In genomic region chr7:156947120-156947843, GRCh38 we compare ENCODE assay signal across 14 cellular contexts. TPM values are rescaled to one million over a fixed set of nuclear protein-coding genes. Genes with fewer than 3 reads are reported as not detected.
DNase-seq lines count a peak whose midpoint lies in the region; ATAC-seq and TF ChIP-seq lines count a peak whose summit lies in the region.
"Had no signal": no experiment of that assay in that cellular context is flagged by ENCODE, and none has a peak within 500 bp of the region (broad histone marks: within the 10 kb centered on the region; RNA-seq: fewer than 3 reads in every experiment).

No MANE protein-coding gene starts in this region.

- H3K23ac ChIP-seq in mesendoderm (ENCODE audit: low read length) = no peak overlapping the region

- H3K4me1 ChIP-seq in parathyroid adenoma = peaks cover 9% of the 10 kb centered on the region
- peaks cover 2 to 8% of the 10 kb centered on the region in 2 donors for H3K4me1 ChIP-seq in aorta (ENCODE audit: control insufficient read depth in 1 of 2, insufficient read depth in 2 of 2, low read length in 2 of 2)
- no peaks in the 10 kb centered on the region for H3K4me1 ChIP-seq in mesendoderm (ENCODE audit: control insufficient read depth, low read depth, low read length)

- no peak for ATAC-seq in aorta (ENCODE audit: low FRiP score)
- no peak for ATAC-seq in stimulated activated effector memory CD8-positive, alpha-beta T cell treated with anti-CD3 and anti-CD28 coated beads, Interleukin-12 subunit alpha, Interleukin-12 subunit beta, amount 100 ng/mL, for 72 hours
- ATAC-seq: heart right ventricle, left lobe of liver had no signal

- H3K4me3 ChIP-seq in parathyroid adenoma (ENCODE audit: low read depth, low read length) = no peak overlapping the region
- no peak overlapping the region for H3K4me3 ChIP-seq in aorta (ENCODE audit: low read length in 2 of 2)
- no peak overlapping the region for H3K4me3 ChIP-seq in mesendoderm (ENCODE audit: low read length)
- H3K4me3 ChIP-seq: heart right ventricle, Peyer's patch, vagina had no signal

- H3K27me3 ChIP-seq in parathyroid adenoma (ENCODE audit: control insufficient read depth, insufficient read depth, low read length) = no peaks in the 10 kb centered on the region
- H3K27me3 ChIP-seq in aorta (ENCODE audit: control insufficient read depth in 1 of 2, insufficient read depth in 2 of 2, low read length in 1 of 2) = no peaks in the 10 kb centered on the region
- H3K27me3 ChIP-seq in mesendoderm (ENCODE audit: insufficient read depth, low read length, poor library complexity) = no peaks in the 10 kb centered on the region
- H3K27me3 ChIP-seq: vagina had no signal

- no peak for TF ChIP-seq CTCF in chondrocyte (IDR thresholded peaks at IDR 0.05)
- no peak for TF ChIP-seq CTCF in parathyroid adenoma (IDR thresholded peaks at IDR 0.05)

- no peak overlapping the region for H3K18ac ChIP-seq in mesendoderm (ENCODE audit: low read length)

- no peaks in the 10 kb centered on the region for H3K36me3 ChIP-seq in parathyroid adenoma (ENCODE audit: control insufficient read depth, insufficient read depth, low read length)
- H3K36me3 ChIP-seq in aorta (ENCODE audit: control insufficient read depth in 1 of 2, insufficient read depth in 2 of 2, low read length in 1 of 2) = no peaks in the 10 kb centered on the region
- no peaks in the 10 kb centered on the region for H3K36me3 ChIP-seq in mesendoderm (ENCODE audit: control insufficient read depth, insufficient read depth, low read length)
- H3K36me3 ChIP-seq: Peyer's patch had no signal

- WGBS in aorta, 2 donors = 43 to 47% methylated on average over 11 to 12 of the region's 12 CpGs
- no CpG with 5 or more reads among the region's 12 CpGs for WGBS in mesendoderm (ENCODE audit: extremely low coverage, insufficient coverage, low lambda C conversion rate)

- DNase-seq in activated CD4-positive, alpha-beta memory T cell treated with anti-CD3 and anti-CD28 coated beads, Interleukin-2, amount 10 ng/mL, durations not matched to agents 7 days and 5 days = no peak
- DNase-seq in activated CD4-positive, alpha-beta memory T cell treated with anti-CD3 and anti-CD28 coated beads for 36 hours = no peak
- DNase-seq in NCI-H1417 treated with DMSO at 0.1 percent for 48 hours (lab: John Stamatoyannopoulos, UW) = peak; percentile 60
- DNase-seq in chondrocyte (ENCODE audit: low spot score) = no peak
- no peak for DNase-seq in aorta
- no peak for DNase-seq in stimulated activated effector memory CD8-positive, alpha-beta T cell treated with anti-CD3 and anti-CD28 coated beads, Interleukin-12 subunit alpha, Interleukin-12 subunit beta, amount 100 ng/mL, for 72 hours (ENCODE audit: low spot score in 2 of 2)
- DNase-seq in mesendoderm = no peak
- DNase-seq: heart right ventricle; HFFc6; stimulated activated CD4-positive, alpha-beta T cell treated with anti-CD3 and anti-CD28 coated beads, Interleukin-15, amount 100 ng/mL, for 24 hours had no signal

- H2BK5ac ChIP-seq in mesendoderm (ENCODE audit: low read length) = no peak overlapping the region

- H4K5ac ChIP-seq in mesendoderm (ENCODE audit: low read length) = no peak overlapping the region

- no peak overlapping the region for H4K8ac ChIP-seq in mesendoderm (ENCODE audit: low read depth, low read length)

- H3K27ac Mint-ChIP-seq in activated CD4-positive, alpha-beta memory T cell treated with anti-CD3 and anti-CD28 coated beads, Interleukin-2, amount 10 ng/mL, durations not matched to agents 7 days and 5 days = no peak overlapping the region
- H3K27ac Mint-ChIP-seq in activated CD4-positive, alpha-beta memory T cell treated with anti-CD3 and anti-CD28 coated beads for 36 hours = no peak overlapping the region
- no peak overlapping the region for H3K27ac Mint-ChIP-seq in chondrocyte (ENCODE audit: unreplicated experiment)
- no peak overlapping the region for H3K27ac Mint-ChIP-seq in stimulated activated effector memory CD8-positive, alpha-beta T cell treated with anti-CD3 and anti-CD28 coated beads, Interleukin-12 subunit alpha, Interleukin-12 subunit beta, amount 100 ng/mL, for 72 hours
- H3K27ac Mint-ChIP-seq: HFFc6 had no signal

- CTCF ChIA-PET in activated CD4-positive, alpha-beta memory T cell treated with anti-CD3 and anti-CD28 coated beads, Interleukin-2, amount 10 ng/mL, durations not matched to agents 7 days and 5 days (lab: Charles Lee) = interaction anchor here (0.5 to 3.0 kb wide), 4 partner anchors 20 to 54 kb away, joined by 3 to 25 read pairs (median 4); partner anchors contain the start of gene LMBR1
- CTCF ChIA-PET in activated CD4-positive, alpha-beta memory T cell treated with anti-CD3 and anti-CD28 coated beads for 36 hours (lab: Charles Lee) = interaction anchor here (0.8 kb wide), 1 partner anchor 528 kb away, joined by 3 read pairs; no protein-coding TSS in a partner anchor

- no peak overlapping the region for H2BK15ac ChIP-seq in mesendoderm (replicated peaks; ENCODE audit: low read depth)

- H3K27me3 Mint-ChIP-seq in activated CD4-positive, alpha-beta memory T cell treated with anti-CD3 and anti-CD28 coated beads, Interleukin-2, amount 10 ng/mL, durations not matched to agents 7 days and 5 days = peaks cover 43% of the 10 kb centered on the region
- H3K27me3 Mint-ChIP-seq in activated CD4-positive, alpha-beta memory T cell treated with anti-CD3 and anti-CD28 coated beads for 36 hours = peaks cover 30% of the 10 kb centered on the region
- peaks cover 23% of the 10 kb centered on the region for H3K27me3 Mint-ChIP-seq in chondrocyte (ENCODE audit: low read depth)

- H3K4me1 Mint-ChIP-seq in activated CD4-positive, alpha-beta memory T cell treated with anti-CD3 and anti-CD28 coated beads, Interleukin-2, amount 10 ng/mL, durations not matched to agents 7 days and 5 days = peaks cover 26% of the 10 kb centered on the region
- H3K4me1 Mint-ChIP-seq in activated CD4-positive, alpha-beta memory T cell treated with anti-CD3 and anti-CD28 coated beads for 36 hours (ENCODE audit: low read depth) = peaks cover 19% of the 10 kb centered on the region
- H3K4me1 Mint-ChIP-seq in chondrocyte (ENCODE audit: low read depth) = peaks cover 30% of the 10 kb centered on the region
- peaks cover 24% of the 10 kb centered on the region for H3K4me1 Mint-ChIP-seq in stimulated activated effector memory CD8-positive, alpha-beta T cell treated with anti-CD3 and anti-CD28 coated beads, Interleukin-12 subunit alpha, Interleukin-12 subunit beta, amount 100 ng/mL, for 72 hours

- no peaks in the 10 kb centered on the region for H3K9me3 Mint-ChIP-seq in activated CD4-positive, alpha-beta memory T cell treated with anti-CD3 and anti-CD28 coated beads, Interleukin-2, amount 10 ng/mL, durations not matched to agents 7 days and 5 days
- H3K9me3 Mint-ChIP-seq in activated CD4-positive, alpha-beta memory T cell treated with anti-CD3 and anti-CD28 coated beads for 36 hours = no peaks in the 10 kb centered on the region
- no peaks in the 10 kb centered on the region for H3K9me3 Mint-ChIP-seq in chondrocyte (ENCODE audit: low read depth)
- H3K9me3 Mint-ChIP-seq in stimulated activated effector memory CD8-positive, alpha-beta T cell treated with anti-CD3 and anti-CD28 coated beads, Interleukin-12 subunit alpha, Interleukin-12 subunit beta, amount 100 ng/mL, for 72 hours = no peaks in the 10 kb centered on the region
- H3K9me3 Mint-ChIP-seq: HFFc6 had no signal

- H2AK5ac ChIP-seq in mesendoderm (ENCODE audit: low read length) = no peak overlapping the region

- H2AFZ ChIP-seq in parathyroid adenoma = peak overlapping the region; percentile 39

- H3K79me2 ChIP-seq in parathyroid adenoma (peaks cover 18% of the 10 kb centered on the region), mesendoderm (ENCODE audit: control insufficient read depth, insufficient read depth, low read length) (peaks cover 25% of the 10 kb centered on the region)

- H3K9ac ChIP-seq in parathyroid adenoma (no peak overlapping the region), mesendoderm (ENCODE audit: low read length) (no peak overlapping the region)

- H3K56ac ChIP-seq in mesendoderm (ENCODE audit: low read length) = no peak overlapping the region

- H3K4ac ChIP-seq in mesendoderm (ENCODE audit: low read depth, low read length) = no peak overlapping the region

- H3K4me2 ChIP-seq in parathyroid adenoma (ENCODE audit: low read length) = no peak overlapping the region
- H3K4me2 ChIP-seq in mesendoderm (ENCODE audit: low read length) = no peak overlapping the region

- intact Hi-C loops in activated CD4-positive, alpha-beta memory T cell treated with anti-CD3 and anti-CD28 coated beads for 36 hours (cut with micrococcal nuclease) = loop anchor here (5.0 kb wide), 1 partner anchor 190 kb away; the partner anchor contains the start of gene UBE3C
- intact Hi-C loops in aorta (cut with DNase I) = loop anchor here (5.0 to 10.0 kb wide), 3 partner anchors 55 to 325 kb away; partner anchors contain the start of genes UBE3C (in 2 of the 2) and LMBR1 (in 1 of the 2)

- H3K4me3 Mint-ChIP-seq in activated CD4-positive, alpha-beta memory T cell treated with anti-CD3 and anti-CD28 coated beads, Interleukin-2, amount 10 ng/mL, durations not matched to agents 7 days and 5 days = peak overlapping the region; percentile 15
- H3K4me3 Mint-ChIP-seq in activated CD4-positive, alpha-beta memory T cell treated with anti-CD3 and anti-CD28 coated beads for 36 hours = no peak overlapping the region
- H3K4me3 Mint-ChIP-seq in chondrocyte (ENCODE audit: unreplicated experiment) = peak overlapping the region; percentile 11
- H3K4me3 Mint-ChIP-seq in stimulated activated effector memory CD8-positive, alpha-beta T cell treated with anti-CD3 and anti-CD28 coated beads, Interleukin-12 subunit alpha, Interleukin-12 subunit beta, amount 100 ng/mL, for 72 hours = no peak overlapping the region
- H3K4me3 Mint-ChIP-seq: HFFc6 had no signal

- no peak overlapping the region for H2BK120ac ChIP-seq in mesendoderm (ENCODE audit: low read depth, low read length)

- no peak overlapping the region for H3K27ac ChIP-seq in parathyroid adenoma
- no peak overlapping the region for H3K27ac ChIP-seq in aorta (ENCODE audit: low read depth in 1 of 2, low read length in 2 of 2)
- no peak overlapping the region for H3K27ac ChIP-seq in mesendoderm (ENCODE audit: low read depth, low read length)
- H3K27ac ChIP-seq: heart right ventricle, Peyer's patch, vagina had no signal

- H3K79me1 ChIP-seq in mesendoderm (ENCODE audit: low read length) = peaks cover 10% of the 10 kb centered on the region

- POLR2A ChIA-PET in activated CD4-positive, alpha-beta memory T cell treated with anti-CD3 and anti-CD28 coated beads, Interleukin-2, amount 10 ng/mL, durations not matched to agents 7 days and 5 days (lab: Charles Lee) = interaction anchor here (0.9 kb wide), 1 partner anchor 193 kb away, joined by 3 read pairs; no protein-coding TSS in a partner anchor
- POLR2A ChIA-PET in activated CD4-positive, alpha-beta memory T cell treated with anti-CD3 and anti-CD28 coated beads for 36 hours (lab: Charles Lee) = no interaction called here

- H3K36me3 Mint-ChIP-seq in activated CD4-positive, alpha-beta memory T cell treated with anti-CD3 and anti-CD28 coated beads, Interleukin-2, amount 10 ng/mL, durations not matched to agents 7 days and 5 days (ENCODE audit: low read depth) = peaks cover 4% of the 10 kb centered on the region
- H3K36me3 Mint-ChIP-seq in activated CD4-positive, alpha-beta memory T cell treated with anti-CD3 and anti-CD28 coated beads for 36 hours = peaks cover 11% of the 10 kb centered on the region
- peaks cover 1% of the 10 kb centered on the region for H3K36me3 Mint-ChIP-seq in chondrocyte (ENCODE audit: low read depth)
- peaks cover 19% of the 10 kb centered on the region for H3K36me3 Mint-ChIP-seq in stimulated activated effector memory CD8-positive, alpha-beta T cell treated with anti-CD3 and anti-CD28 coated beads, Interleukin-12 subunit alpha, Interleukin-12 subunit beta, amount 100 ng/mL, for 72 hours

- H3K9me3 ChIP-seq in parathyroid adenoma (ENCODE audit: control insufficient read depth, low read length) = no peaks in the 10 kb centered on the region
- H3K9me3 ChIP-seq in aorta (ENCODE audit: control insufficient read depth, low read length) = no peaks in the 10 kb centered on the region
- H3K9me3 ChIP-seq: heart right ventricle, Peyer's patch, vagina had no signal

RNA-seq across cellular contexts. Expression of gene NOM1, which starts 2.2 kb away (rescaled TPM):
- total RNA-seq in activated CD4-positive, alpha-beta memory T cell treated with anti-CD3 and anti-CD28 coated beads, Interleukin-2, amount 10 ng/mL, durations not matched to agents 7 days and 5 days = 10 to 100 TPM; 22.1 to 22.8 TPM
- 10 to 100 TPM; 29.2 to 31.3 TPM for total RNA-seq in activated CD4-positive, alpha-beta memory T cell treated with anti-CD3 and anti-CD28 coated beads for 36 hours
- total RNA-seq in chondrocyte = 13.7 to 19.3 TPM (median 16.9 TPM) in 3 replicates
- total RNA-seq in aorta = 10 to 100 TPM; 19.4 to 23.5 TPM
- polyA plus RNA-seq in aorta = 10 to 100 TPM in 1 of 2 donors, 1 to 10 TPM in 1; 4.6 to 10.3 TPM
- polyA plus RNA-seq in mesendoderm (2013, experiment 1 of 2) = 15.8 TPM
- 16.2 TPM for polyA plus RNA-seq in mesendoderm (2013, experiment 2 of 2)

RNA-seq across cellular contexts. Expression of gene LMBR1, which starts 54.3 kb away (rescaled TPM):
- 10 to 100 TPM; 51.3 to 51.8 TPM for total RNA-seq in activated CD4-positive, alpha-beta memory T cell treated with anti-CD3 and anti-CD28 coated beads, Interleukin-2, amount 10 ng/mL, durations not matched to agents 7 days and 5 days
- total RNA-seq in activated CD4-positive, alpha-beta memory T cell treated with anti-CD3 and anti-CD28 coated beads for 36 hours = 10 to 100 TPM; 36.6 to 37.8 TPM
- total RNA-seq in chondrocyte (33.4 to 39.1 TPM (median 37.3 TPM) in 3 replicates), aorta (10 to 100 TPM; 63.1 to 63.8 TPM)
- polyA plus RNA-seq in aorta = 10 to 100 TPM in 1 of 2 donors, 1 to 10 TPM in 1; 9.5 to 10.0 TPM
- 31.5 TPM for polyA plus RNA-seq in mesendoderm (2013, experiment 1 of 2)
- polyA plus RNA-seq in mesendoderm (2013, experiment 2 of 2) = 30.5 TPM

Comparison
In these comparisons a context has a peak if more than half of its experiments do, and no peak if none do; other contexts are left out.
1. H3K4me3 Mint-ChIP-seq: peak in activated CD4-positive, alpha-beta memory T cell treated with anti-CD3 and anti-CD28 coated beads, Interleukin-2, amount 10 ng/mL, durations not matched to agents 7 days and 5 days (single experiment) and chondrocyte (single experiment); none in activated CD4-positive, alpha-beta memory T cell treated with anti-CD3 and anti-CD28 coated beads for 36 hours (single experiment) and stimulated activated effector memory CD8-positive, alpha-beta T cell treated with anti-CD3 and anti-CD28 coated beads, Interleukin-12 subunit alpha, Interleukin-12 subunit beta, amount 100 ng/mL, for 72 hours (single experiment).